Comparison of ENCODE assay signal across 9 cellular contexts in genomic region chr2:147297820-147298219, GRCh38.
DNase-seq lines count a peak whose midpoint lies in the region; ATAC-seq, FAIRE-seq and TF ChIP-seq lines count a peak whose summit lies in the region.
"Had no signal": no experiment of that assay in that cellular context is flagged by ENCODE, and none has a peak within 500 bp of the region (broad histone marks: within the 10 kb centered on the region; RNA-seq: fewer than 3 reads in every experiment).

No MANE protein-coding gene starts in this region.

- no peaks in the 10 kb centered on the region for H3K36me3 Mint-ChIP-seq in activated CD8-positive, alpha-beta T cell treated with anti-CD3 and anti-CD28 coated beads, Interleukin-2, amount 10 ng/mL, durations not matched to agents 7 days and 5 days (ENCODE audit: low read depth)

- H3K27ac Mint-ChIP-seq in activated CD8-positive, alpha-beta T cell treated with anti-CD3 and anti-CD28 coated beads, Interleukin-2, amount 10 ng/mL, durations not matched to agents 7 days and 5 days = peak overlapping the region; percentile 71

- no peak overlapping the region for H3K9ac ChIP-seq in BLaER1 treated with 17β-estradiol and CSF1 and Interleukin-3, amounts not matched to agents 10 nM and 100 nM

- H3K4me1 ChIP-seq in BLaER1 treated with 17β-estradiol and CSF1 and Interleukin-3, amounts not matched to agents 10 nM and 100 nM = peaks cover 9 to 40% (median 25%) of the 10 kb centered on the region in 10 experiments; a peak in 17 of 20 replicates

- H3K36me3 ChIP-seq in BLaER1 treated with 17β-estradiol and CSF1 and Interleukin-3, amounts not matched to agents 10 nM and 100 nM = no peaks in the 10 kb centered on the region

- H3K4me3 ChIP-seq in BLaER1 treated with 17β-estradiol and CSF1 and Interleukin-3, amounts not matched to agents 10 nM and 100 nM = no peak overlapping the region

- H3K27me3 ChIP-seq in BLaER1 treated with 17β-estradiol and CSF1 and Interleukin-3, amounts not matched to agents 10 nM and 100 nM = no peaks in the 10 kb centered on the region

- H3K9me3 Mint-ChIP-seq in activated CD8-positive, alpha-beta T cell treated with anti-CD3 and anti-CD28 coated beads, Interleukin-2, amount 10 ng/mL, durations not matched to agents 7 days and 5 days (ENCODE audit: insufficient read depth) = peaks cover 12% of the 10 kb centered on the region

- peak; percentile 20 for DNase-seq in activated CD8-positive, alpha-beta T cell treated with anti-CD3 and anti-CD28 coated beads, Interleukin-2, amount 10 ng/mL, durations not matched to agents 7 days and 5 days
- DNase-seq in HTR-8/SVneo (ENCODE audit: insufficient read length, low spot score) (no peak), omental fat pad (ENCODE audit: low spot score) (no peak), T-helper 9 cell (no peak), cerebellar cortex (ENCODE audit: low spot score) (no peak)
- DNase-seq: C1 segment of cervical spinal cord had no signal

- CTCF ChIA-PET in activated CD8-positive, alpha-beta T cell treated with anti-CD3 and anti-CD28 coated beads, Interleukin-2, amount 10 ng/mL, durations not matched to agents 7 days and 5 days (lab: Charles Lee) = no interaction called here

- H3K9me3 ChIP-seq in BLaER1 treated with 17β-estradiol and CSF1 and Interleukin-3, amounts not matched to agents 10 nM and 100 nM (replicated peaks in 1 of 11) = peaks cover 0 to 4% (median 0%) of the 10 kb centered on the region in 11 experiments; a peak in 2 of 22 replicates

- H3K4me2 ChIP-seq in BLaER1 treated with 17β-estradiol and CSF1 and Interleukin-3, amounts not matched to agents 10 nM and 100 nM = peak overlapping the region; percentile 20 to 57 (median 40); a peak in 19 of 22 replicates

- H3K27me3 Mint-ChIP-seq in activated CD8-positive, alpha-beta T cell treated with anti-CD3 and anti-CD28 coated beads, Interleukin-2, amount 10 ng/mL, durations not matched to agents 7 days and 5 days (ENCODE audit: low read depth) = no peaks in the 10 kb centered on the region

- H4K20me1 ChIP-seq in BLaER1 treated with 17β-estradiol and CSF1 and Interleukin-3, amounts not matched to agents 10 nM and 100 nM = no peaks in the 10 kb centered on the region

- ATAC-seq in GM19324 (IDR thresholded peaks at IDR 0.05; ENCODE audit: low FRiP score, unreplicated experiment) (peak; percentile 93), HG03066 (IDR thresholded peaks at IDR 0.05; ENCODE audit: low read depth, unreplicated experiment) (peak; percentile 94), omental fat pad (ENCODE audit: low FRiP score) (no peak)
- peak; percentile 61 for ATAC-seq in activated CD8-positive, alpha-beta T cell treated with anti-CD3 and anti-CD28 coated beads, Interleukin-2, amount 10 ng/mL, durations not matched to agents 7 days and 5 days

- H3K27ac ChIP-seq in BLaER1 treated with 17β-estradiol and CSF1 and Interleukin-3, amounts not matched to agents 10 nM and 100 nM = peak overlapping the region in 1 of 11 experiments; percentile 34; a peak in 2 of 22 replicates

- H3K4me3 Mint-ChIP-seq in activated CD8-positive, alpha-beta T cell treated with anti-CD3 and anti-CD28 coated beads, Interleukin-2, amount 10 ng/mL, durations not matched to agents 7 days and 5 days = no peak overlapping the region

- H3K4me1 Mint-ChIP-seq in activated CD8-positive, alpha-beta T cell treated with anti-CD3 and anti-CD28 coated beads, Interleukin-2, amount 10 ng/mL, durations not matched to agents 7 days and 5 days (ENCODE audit: low read depth) = peaks cover 17% of the 10 kb centered on the region

- no peak for TF ChIP-seq CTCF in omental fat pad (IDR thresholded peaks at IDR 0.05)

- FAIRE-seq in HTR-8/SVneo (lab: Jason Lieb, UNC) = no peak

- POLR2A ChIA-PET in activated CD8-positive, alpha-beta T cell treated with anti-CD3 and anti-CD28 coated beads, Interleukin-2, amount 10 ng/mL, durations not matched to agents 7 days and 5 days (lab: Charles Lee) = no interaction called here
